3 cellular contexts compared by ENCODE assay signal in genomic region chr12:53985900-53986685, GRCh38.
A peak's percentile ranks its signal among the peaks of the same experiment; 100 is the strongest.
TF ChIP-seq lines count a peak whose summit lies in the region.

No MANE protein-coding gene starts in this region.

TF ChIP-seq in Ishikawa, 13 proteins besides CTCF, POLR2A, EP300 and RAD21:
- TF ChIP-seq CEBPB (IDR thresholded peaks at IDR 0.05) (no peak), EGR1 (IDR thresholded peaks at IDR 0.05) (no peak), TEAD4 (IDR thresholded peaks at IDR 0.05) (no peak), NFIC (IDR thresholded peaks at IDR 0.05) (no peak), MAX (IDR thresholded peaks at IDR 0.05) (peak; percentile 50; the same call in 1 of the 2 replicates), ZBTB7A (IDR thresholded peaks at IDR 0.05; ENCODE audit: low read depth) (peak; percentile 38; the same call in 1 of the 2 replicates), TAF1 (IDR thresholded peaks at IDR 0.05; ENCODE audit: low read depth) (no peak)

TF ChIP-seq in H1, 55 proteins besides CTCF, POLR2A, EP300 and RAD21:
- no peak for TF ChIP-seq CREB1 (IDR thresholded peaks at IDR 0.05)
- 0 out of 2 replicates have a peak, but pooled peaks have one; percentile 14 for TF ChIP-seq MAX (IDR thresholded peaks at IDR 0.05)
- no peak for TF ChIP-seq GABPA (IDR thresholded peaks at IDR 0.05; ENCODE audit: borderline replicate concordance, insufficient read depth, low read length)
- TF ChIP-seq RNF2 (IDR thresholded peaks at IDR 0.05; ENCODE audit: borderline replicate concordance, low read depth, low read length, missing control alignments, poor library complexity, severe bottlenecking): peak; percentile 83
- TF ChIP-seq TEAD4 (IDR thresholded peaks at IDR 0.05; ENCODE audit: low read depth, low read length): no peak
- TF ChIP-seq SAP30 (IDR thresholded peaks at IDR 0.05; ENCODE audit: insufficient read depth, insufficient replicate concordance, low read length): no peak
- no peak for TF ChIP-seq CTBP2 (IDR thresholded peaks at IDR 0.05; ENCODE audit: borderline replicate concordance, insufficient read depth, insufficient read length, low read length)
- TF ChIP-seq FOSL1 (IDR thresholded peaks at IDR 0.05; ENCODE audit: insufficient read depth, low read depth, low read length): no peak
- no peak for TF ChIP-seq RBBP5 (IDR thresholded peaks at IDR 0.05; ENCODE audit: borderline replicate concordance, low read depth, low read length)
- peak; percentile 99 for TF ChIP-seq SUZ12 (IDR thresholded peaks at IDR 0.05; ENCODE audit: low read length)
- no peak for TF ChIP-seq SIN3A (conservative IDR thresholded peaks at IDR 0.05 in 1 of 2, IDR thresholded peaks at IDR 0.05 in 1 of 2; ENCODE audit: low read depth in 1 of 2, low read length in 2 of 2)
- TF ChIP-seq NANOG (IDR thresholded peaks at IDR 0.05; ENCODE audit: insufficient read depth, low read depth, low read length, poor library complexity, severe bottlenecking): no peak
- no peak for TF ChIP-seq E2F6 (IDR thresholded peaks at IDR 0.05)
- peak; percentile 99 for TF ChIP-seq EZH2 (IDR thresholded peaks at IDR 0.05; ENCODE audit: low read depth, low read length, severe bottlenecking)
TF ChIP-seq in H1: peak in this region for 4.

TF ChIP-seq in neural cell, 6 proteins besides CTCF, POLR2A, EP300 and RAD21:
- TF ChIP-seq POLR2AphosphoS5 (IDR thresholded peaks at IDR 0.05) (no peak), EZH2 (IDR thresholded peaks at IDR 0.05; ENCODE audit: borderline replicate concordance, insufficient read depth, low read length, poor library complexity, severe bottlenecking) (peak; percentile 69)
